ENCODE assay signal across 10 cellular contexts in genomic region chr20:47262365-47263013, GRCh38.
DNase-seq lines count a peak whose midpoint lies in the region; ATAC-seq and TF ChIP-seq lines count a peak whose summit lies in the region.
"Had no signal": no experiment of that assay in that cellular context is flagged by ENCODE, and none has a peak within 500 bp of the region (broad histone marks: within the 10 kb centered on the region; RNA-seq: fewer than 3 reads in every experiment).

No MANE protein-coding gene starts in this region.

- intact Hi-C loops in psoas muscle (cut with DNase I), result loop anchor here in 1 of 2 donors (5.0 kb wide), 1 partner anchor 55 kb away; no protein-coding TSS in a partner anchor

- no peaks in the 10 kb centered on the region for H3K9me3 ChIP-seq in psoas muscle
- no peaks in the 10 kb centered on the region for H3K9me3 ChIP-seq in hepatocyte (ENCODE audit: low read depth)

- peak; percentile 78 for DNase-seq in DMS 273 (lab: John Stamatoyannopoulos, UW; ENCODE audit: unreplicated experiment)
- DNase-seq in DMS 273 treated with DMSO at 0.1 percent for 48 hours (lab: John Stamatoyannopoulos, UW), result no peak
- peak; percentile 97 for DNase-seq in NCI-H82 (lab: John Stamatoyannopoulos, UW)
- peak in 1 of 2 donors; percentile 59 for DNase-seq in psoas muscle
- DNase-seq in hepatocyte (ENCODE audit: low spot score), result no peak
- DNase-seq: activated CD4-positive, alpha-beta T cell treated with anti-CD3 and anti-CD28 coated beads for 4 hours had no signal

- peaks cover 23% of the 10 kb centered on the region for H3K4me1 ChIP-seq in psoas muscle
- no peaks in the 10 kb centered on the region for H3K4me1 ChIP-seq in hepatocyte (ENCODE audit: insufficient read depth)

- H3K36me3 ChIP-seq in psoas muscle (ENCODE audit: insufficient read depth in 1 of 2, low read depth in 1 of 2) (peaks cover 6 to 36% of the 10 kb centered on the region in 2 donors), hepatocyte (replicated peaks; ENCODE audit: insufficient read depth, low read depth) (no peaks in the 10 kb centered on the region)

- H2AFZ ChIP-seq in hepatocyte, result no peak overlapping the region

- H3K27ac ChIP-seq in psoas muscle (peak overlapping the region; percentile 70), hepatocyte (no peak overlapping the region)
- H3K27ac ChIP-seq: 22Rv1 had no signal

- H3K9me2 ChIP-seq in hepatocyte (replicated peaks; ENCODE audit: insufficient read depth), result no peaks in the 10 kb centered on the region

- WGBS in psoas muscle, 3 donors, result 37 to 51% (median 40%) methylated on average over 15 of the region's 15 CpGs
- 92% methylated on average over 15 of the region's 15 CpGs for WGBS in hepatocyte (ENCODE audit: low lambda C conversion rate, missing lambda C conversion rate)

- H3K79me2 ChIP-seq in hepatocyte, result peaks cover 58% of the 10 kb centered on the region

- H3K27me3 ChIP-seq in psoas muscle (ENCODE audit: insufficient read depth in 3 of 3, low read length in 2 of 3), result no peaks in the 10 kb centered on the region
- H3K27me3 ChIP-seq in hepatocyte, result no peaks in the 10 kb centered on the region

- no peak for TF ChIP-seq CTCF in psoas muscle (IDR thresholded peaks at IDR 0.05)
- no peak for TF ChIP-seq CTCF in hepatocyte (IDR thresholded peaks at IDR 0.05; ENCODE audit: poor library complexity)

- no peak overlapping the region for H3K4me2 ChIP-seq in hepatocyte

- ATAC-seq in HG02943 (IDR thresholded peaks at IDR 0.05; ENCODE audit: low read depth, unreplicated experiment) (peak; percentile 56), psoas muscle (peak; percentile 60 to 76 (median 70)), GM19467 (IDR thresholded peaks at IDR 0.05; ENCODE audit: unreplicated experiment) (no peak), GM19452 (IDR thresholded peaks at IDR 0.05; ENCODE audit: unreplicated experiment) (no peak)

- H3K4me3 ChIP-seq in psoas muscle, result peak overlapping the region; percentile 11
- H3K4me3 ChIP-seq in hepatocyte, result no peak overlapping the region

- peaks cover 13% of the 10 kb centered on the region for H4K20me1 ChIP-seq in hepatocyte (ENCODE audit: insufficient read depth, poor library complexity, severe bottlenecking)

Comparison
In these comparisons a context has a peak if more than half of its experiments do, and no peak if none do; other contexts are left out.
1. DNase-seq: peak in DMS 273 (single experiment) and NCI-H82 (single experiment); none in DMS 273 treated with DMSO at 0.1 percent for 48 hours (single experiment) and hepatocyte (single experiment).
2. ATAC-seq: peak in HG02943 (single experiment) and psoas muscle (4 of 4); none in GM19467 (single experiment) and GM19452 (single experiment).